16 cellular contexts compared by ENCODE assay signal in the genomic region with DNA sequence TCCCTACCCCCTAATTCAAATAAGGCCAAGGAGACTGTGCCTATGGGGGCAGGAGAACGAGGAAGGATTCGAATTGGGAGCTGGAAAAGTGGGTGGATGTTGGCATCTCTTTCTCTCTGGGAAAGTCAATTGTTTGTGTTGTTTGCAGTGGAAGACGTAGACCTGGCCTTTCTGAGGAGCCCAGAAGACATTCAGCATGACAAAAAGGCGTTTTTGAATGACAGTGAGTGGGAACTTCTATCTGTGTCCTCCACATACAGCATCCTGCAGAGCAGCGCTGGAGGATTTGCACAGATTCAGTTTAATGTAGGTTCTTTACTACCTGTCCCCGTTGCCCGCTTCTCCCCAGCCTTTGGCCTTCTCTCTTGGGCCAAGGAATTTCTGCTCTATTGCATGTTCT. TPM values are rescaled to one million over a fixed set of nuclear protein-coding genes. Genes with fewer than 3 reads are reported as not detected.
DNase-seq lines count a peak whose midpoint lies in the region; ATAC-seq and TF ChIP-seq lines count a peak whose summit lies in the region.
"Had no signal": no experiment of that assay in that cellular context is flagged by ENCODE, and none has a peak within 500 bp of the region (broad histone marks: within the 10 kb centered on the region; RNA-seq: fewer than 3 reads in every experiment).

No MANE protein-coding gene starts in this region.

- H3K27ac Mint-ChIP-seq in GM23338 (peak overlapping the region; percentile 4; the same call in 1 of the 2 replicates), neural progenitor cell (no peak overlapping the region)
- H3K27ac Mint-ChIP-seq: CD4-positive, CD25-positive, alpha-beta regulatory T cell had no signal

- H3K4me3 ChIP-seq in GM23338 (peak overlapping the region; percentile 3; the same call in 1 of the 2 replicates), NT2/D1 (ENCODE audit: insufficient read length, low read depth) (no peak overlapping the region), neural progenitor cell (no peak overlapping the region), stomach (no peak overlapping the region)
- H3K4me3 ChIP-seq: BLaER1 had no signal

- H3K4me1 Mint-ChIP-seq in GM23338 (peaks cover 21% of the 10 kb centered on the region), neural progenitor cell (peaks cover 2% of the 10 kb centered on the region)

- WGBS in stomach, 5 donors: 65 to 71% (median 65%) methylated on average over 7 of the region's 7 CpGs

- H3K9me3 ChIP-seq in NT2/D1 (ENCODE audit: insufficient read depth, low read length) (no peaks in the 10 kb centered on the region), neural progenitor cell (ENCODE audit: low read depth) (no peaks in the 10 kb centered on the region), stomach (peaks cover 0 to 4% (median 0%) of the 10 kb centered on the region in 4 donors)
- H3K9me3 ChIP-seq: BLaER1 had no signal

- H3K9ac ChIP-seq in NT2/D1 (ENCODE audit: insufficient read length, low read depth) (no peak overlapping the region), neural progenitor cell (no peak overlapping the region)
- H3K9ac ChIP-seq: BLaER1 had no signal

- intact Hi-C loops in stomach (cut with DNase I; ENCODE audit: low total_unique reads) (no loop called here), sciatic nerve (cut with DNase I) (no loop called here)

- H3K4me2 ChIP-seq in GM23338: peak overlapping the region; percentile 58
- no peak overlapping the region for H3K4me2 ChIP-seq in neural progenitor cell
- H3K4me2 ChIP-seq: BLaER1 had no signal

- ATAC-seq in GM23338 (peak; percentile 96), sciatic nerve (no peak)
- ATAC-seq: HepG2 had no signal

- H3K9me3 Mint-ChIP-seq in GM23338: no peaks in the 10 kb centered on the region
- no peaks in the 10 kb centered on the region for H3K9me3 Mint-ChIP-seq in neural progenitor cell

- no peak for TF ChIP-seq EP300 in stomach (IDR thresholded peaks at IDR 0.05)

- no peaks in the 10 kb centered on the region for H3K27me3 ChIP-seq in GM23338 (ENCODE audit: insufficient read depth)
- H3K27me3 ChIP-seq in NT2/D1 (ENCODE audit: insufficient read depth, insufficient read length): no peaks in the 10 kb centered on the region
- no peaks in the 10 kb centered on the region for H3K27me3 ChIP-seq in neural progenitor cell
- H3K27me3 ChIP-seq in stomach: peaks cover 0 to 14% (median 0%) of the 10 kb centered on the region in 3 donors
- H3K27me3 ChIP-seq: BLaER1 had no signal

- H3F3A ChIP-seq in GM23338 (replicated peaks; ENCODE audit: low read depth) (no peaks in the 10 kb centered on the region), neural progenitor cell (ENCODE audit: low read depth) (no peaks in the 10 kb centered on the region)

- H3K4me1 ChIP-seq in GM23338 (ENCODE audit: insufficient read depth) (peaks cover 23% of the 10 kb centered on the region), NT2/D1 (ENCODE audit: insufficient read depth, insufficient read length) (no peaks in the 10 kb centered on the region), neural progenitor cell (no peaks in the 10 kb centered on the region), stomach (no peaks in the 10 kb centered on the region)
- H3K4me1 ChIP-seq: BLaER1 had no signal

- DNase-seq in GM23338 (ENCODE audit: low spot score) (peak; percentile 64), NT2/D1 (ENCODE audit: low read depth, low spot score) (peak; percentile 83), iPS DF 19.7 (ENCODE audit: low read depth, low spot score) (peak; percentile 42), neural progenitor cell (ENCODE audit: low spot score) (no peak), DMS79 (lab: John Stamatoyannopoulos, UW) (no peak), stomach (no peak), sciatic nerve (ENCODE audit: low spot score) (no peak)
- DNase-seq: 8988T; AML-193; CD4-positive, CD25-positive, alpha-beta regulatory T cell; DMS53 had no signal

- H3K36me3 ChIP-seq in GM23338 (ENCODE audit: insufficient read depth) (no peaks in the 10 kb centered on the region), NT2/D1 (ENCODE audit: insufficient read depth, insufficient read length, low read length) (no peaks in the 10 kb centered on the region), neural progenitor cell (no peaks in the 10 kb centered on the region), stomach (no peaks in the 10 kb centered on the region)
- H3K36me3 ChIP-seq: BLaER1 had no signal

- peaks cover 6% of the 10 kb centered on the region for H3K9me2 ChIP-seq in GM23338 (ENCODE audit: insufficient read depth)

- H3K27ac ChIP-seq in GM23338 (ENCODE audit: low read depth): peak overlapping the region; percentile 46; the same call in 1 of the 2 replicates
- H3K27ac ChIP-seq in neural progenitor cell: no peak overlapping the region
- H3K27ac ChIP-seq in stomach: no peak overlapping the region
- H3K27ac ChIP-seq: BLaER1 had no signal

- no peak overlapping the region for H2AFZ ChIP-seq in GM23338
- peak overlapping the region; percentile 63 for H2AFZ ChIP-seq in neural progenitor cell (replicated peaks)

- TF ChIP-seq CTCF in GM23338 (conservative IDR thresholded peaks at IDR 0.05; ENCODE audit: low read depth in 2 of 2) (no peak), neural progenitor cell (IDR thresholded peaks at IDR 0.05) (no peak), stomach (IDR thresholded peaks at IDR 0.05) (no peak)

- peaks cover 1% of the 10 kb centered on the region for H3K27me3 Mint-ChIP-seq in GM23338 (ENCODE audit: insufficient read depth, low read depth, poor library complexity)
- peaks cover 3% of the 10 kb centered on the region for H3K27me3 Mint-ChIP-seq in neural progenitor cell (ENCODE audit: insufficient read depth, low read depth)

- H3K4me3 Mint-ChIP-seq in GM23338 (peak overlapping the region; percentile 2; the same call in 1 of the 3 replicates), neural progenitor cell (no peak overlapping the region)
- H3K4me3 Mint-ChIP-seq: CD4-positive, CD25-positive, alpha-beta regulatory T cell had no signal

- no peak for TF ChIP-seq POLR2A in stomach (IDR thresholded peaks at IDR 0.05)

- H3K79me2 ChIP-seq in GM23338 (replicated peaks; ENCODE audit: insufficient read depth): no peaks in the 10 kb centered on the region
- no peaks in the 10 kb centered on the region for H3K79me2 ChIP-seq in neural progenitor cell (ENCODE audit: low read depth)

- no peaks in the 10 kb centered on the region for H4K20me1 ChIP-seq in GM23338 (replicated peaks; ENCODE audit: insufficient read depth)
- H4K20me1 ChIP-seq in neural progenitor cell (ENCODE audit: low read depth): no peaks in the 10 kb centered on the region
- H4K20me1 ChIP-seq: BLaER1 had no signal

- H3K36me3 Mint-ChIP-seq in GM23338 (ENCODE audit: low read depth): no peaks in the 10 kb centered on the region
- H3K36me3 Mint-ChIP-seq in neural progenitor cell: no peaks in the 10 kb centered on the region
- H3K36me3 Mint-ChIP-seq: CD4-positive, CD25-positive, alpha-beta regulatory T cell had no signal

TF ChIP-seq in GM23338, 12 proteins besides CTCF, POLR2A, EP300 and RAD21 (continues in another document):
- no peak for TF ChIP-seq ZNF331 (CRISPR knock-in tag; IDR thresholded peaks at IDR 0.05; ENCODE audit: low read depth)

RNA-seq across cellular contexts. Expression of a gene that starts 28.2 kb away (rescaled TPM):
- not detected in 2 replicates for total RNA-seq in GM23338 (2014; rRNA removed; shearing (Covaris generic))
- polyA plus RNA-seq in GM23338 (2016; fragmentation: Nextera tagmentation; extraction: Ambion mirVana): not detected in 2 replicates
- total RNA-seq in neural progenitor cell (ENCODE audit: low replicate concordance): not detected in 2 replicates
- under 1 TPM in 1 of 5 donors, not detected in 4; 0.18 TPM for total RNA-seq in stomach
- not detected for polyA plus RNA-seq in stomach
- total RNA-seq in sciatic nerve: not detected
- total RNA-seq: CD4-positive, CD25-positive, alpha-beta regulatory T cell; Daoy; G401; HT-29 had no signal
- polyA plus RNA-seq: CD4-positive, CD25-positive, alpha-beta regulatory T cell had no signal

RNA-seq across cellular contexts. Expression of a gene that starts 42.1 kb away (rescaled TPM):
- total RNA-seq in GM23338 (2014; rRNA removed; shearing (Covaris generic)): 8.1 and 9.7 TPM in 2 replicates
- polyA plus RNA-seq in GM23338 (2016; fragmentation: Nextera tagmentation; extraction: Ambion mirVana) (5.5 and 5.8 TPM in 2 replicates), stomach (1 to 10 TPM in 1 of 3 donors, under 1 TPM in 1, not detected in 1; 0.30 to 1.9 TPM)
- total RNA-seq in neural progenitor cell (ENCODE audit: low replicate concordance) (0.19 TPM in 1 of 2 replicates, not detected in the other), stomach (1 to 10 TPM in 1 of 5 donors, not detected in 4; 1.7 TPM), sciatic nerve (not detected)
- total RNA-seq: CD4-positive, CD25-positive, alpha-beta regulatory T cell; Daoy; G401; HepG2; HT-29 had no signal
- polyA plus RNA-seq: CD4-positive, CD25-positive, alpha-beta regulatory T cell; HepG2 had no signal

RNA-seq across cellular contexts. Expression of a gene that starts 57.4 kb away (rescaled TPM):
- total RNA-seq in GM23338 (2014; rRNA removed; shearing (Covaris generic)): 171 and 215 TPM in 2 replicates
- 66.6 and 73.9 TPM in 2 replicates for polyA plus RNA-seq in GM23338 (2016; fragmentation: Nextera tagmentation; extraction: Ambion mirVana)
- 14.2 and 15.1 TPM in 2 replicates for total RNA-seq in neural progenitor cell (ENCODE audit: low replicate concordance)
- total RNA-seq in stomach: 10 to 100 TPM in 2 of 5 donors, 1 to 10 TPM in 2, under 1 TPM in 1; 0.87 to 23.9 (median 8.9) TPM
- polyA plus RNA-seq in stomach: 1 to 10 TPM; 5.5 to 8.9 (median 7.2) TPM
- total RNA-seq in sciatic nerve: 23.0 TPM

Comparison
In these comparisons a context has a peak if more than half of its experiments do, and no peak if none do; other contexts are left out.
1. DNase-seq: peak in GM23338 (single experiment), NT2/D1 (single experiment) and iPS DF 19.7 (single experiment); none in neural progenitor cell (single experiment), DMS79 (single experiment), stomach (single experiment) and sciatic nerve (single experiment).